ENCODE assay signal across 26 cellular contexts in the genomic region with DNA sequence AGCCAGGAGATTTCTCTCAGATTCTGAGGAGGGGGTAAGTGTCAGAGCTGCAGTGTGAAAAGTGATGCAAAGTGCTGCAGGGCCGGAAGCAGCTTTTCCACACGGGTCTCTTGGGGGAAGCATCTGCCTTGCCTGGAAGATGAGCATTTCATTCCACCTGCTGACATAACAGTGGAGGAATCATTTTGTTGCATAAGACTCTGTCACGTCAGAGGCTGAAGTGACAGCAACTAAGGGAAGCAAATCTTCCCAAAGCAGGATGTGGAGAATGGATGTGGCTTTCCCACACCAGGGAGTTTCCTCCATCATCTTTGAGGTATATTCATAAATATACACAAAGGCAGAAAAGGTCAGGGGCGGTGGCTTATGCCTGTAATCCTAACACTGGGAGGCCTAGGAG. TPM values are rescaled to one million over a fixed set of nuclear protein-coding genes. Genes with fewer than 3 reads are reported as not detected.
A peak's percentile ranks its signal among the peaks of the same experiment; 100 is the strongest.
DNase-seq lines count a peak whose midpoint lies in the region; ATAC-seq and TF ChIP-seq lines count a peak whose summit lies in the region.
"Had no signal": no experiment of that assay in that cellular context is flagged by ENCODE, and none has a peak within 500 bp of the region (broad histone marks: within the 10 kb centered on the region; RNA-seq: fewer than 3 reads in every experiment).

No MANE protein-coding gene starts in this region.

- H3K27me3 ChIP-seq in fibroblast of lung (ENCODE audit: control insufficient read depth, insufficient read depth, low read length) (no peaks in the 10 kb centered on the region), gastrocnemius medialis (no peaks in the 10 kb centered on the region)
- H3K27me3 ChIP-seq: dorsolateral prefrontal cortex, ovary, right atrium auricular region, stomach, tibial nerve had no signal

- no peak overlapping the region for H3K4me2 ChIP-seq in fibroblast of lung (ENCODE audit: extremely low read depth, insufficient read depth, low read length)

- DNase-seq in GM04504 (ENCODE audit: low read depth) (peak; percentile 23), NCI-H226 (peak; percentile 77), fibroblast of lung (ENCODE audit: low read depth in 2 of 2) (peak; percentile 44 to 47), gastrocnemius medialis (no peak), foreskin melanocyte (no peak), SHP77 treated with DMSO at 0.1 percent for 48 hours (lab: John Stamatoyannopoulos, UW) (no peak), NCI-H1694 (lab: John Stamatoyannopoulos, UW) (no peak)
- DNase-seq: activated CD4-positive, alpha-beta T cell treated with anti-CD3 and anti-CD28 coated beads for 4 hours; activated naive CD4-positive, alpha-beta T cell treated with anti-CD3 and anti-CD28 coated beads for 36 hours; activated T-cell treated with anti-CD3 and anti-CD28 coated beads, Interleukin-2, amount 50 U/mL, for 4 hours; caudate nucleus; CD4-positive, alpha-beta T cell; DMS 273 treated with DMSO at 0.1 percent for 48 hours; dorsolateral prefrontal cortex; immature natural killer cell; KG1; naive B cell; NCI-H1694 treated with DMSO at 0.1 percent for 48 hours; NCI-H69; ovary; stimulated activated CD4-positive, alpha-beta T cell treated with anti-CD3 and anti-CD28 coated beads, Interleukin-15, amount 100 ng/mL, for 24 hours; stomach; T-helper 17 cell had no signal

- H3K4me1 ChIP-seq in fibroblast of lung (ENCODE audit: control insufficient read depth, extremely low read depth, insufficient read depth, low read length) (peaks cover 3% of the 10 kb centered on the region), gastrocnemius medialis (peaks cover 4 to 9% of the 10 kb centered on the region in 2 donors)

- in situ Hi-C loops in gastrocnemius medialis (cut with MboI; ENCODE audit: low sequenced_read_pairs in 4 of 4) = no loop called here

- TF ChIP-seq POLR2A in gastrocnemius medialis (IDR thresholded peaks at IDR 0.05) = no peak

- H3K36me3 ChIP-seq in fibroblast of lung (ENCODE audit: control insufficient read depth, insufficient read depth, low read length) (peaks cover 4% of the 10 kb centered on the region), gastrocnemius medialis (no peaks in the 10 kb centered on the region)
- H3K36me3 ChIP-seq: ovary, right atrium auricular region had no signal

- no peak overlapping the region for H2AFZ ChIP-seq in fibroblast of lung (ENCODE audit: low read length)

- peak; percentile 18 to 30 for ATAC-seq in gastrocnemius medialis
- ATAC-seq: activated T-cell treated with anti-CD3 and anti-CD28 coated beads, Interleukin-2, amount 50 U/mL, for 4 hours; T-helper 17 cell had no signal

- intact Hi-C loops in gastrocnemius medialis (cut with DNase I; ENCODE audit: low total_unique reads) = no loop called here

- no peak overlapping the region for H3K27ac ChIP-seq in fibroblast of lung (ENCODE audit: insufficient read depth, low read length)
- peak overlapping the region in 1 of 4 donors; percentile 26 for H3K27ac ChIP-seq in gastrocnemius medialis
- H3K27ac ChIP-seq: dorsolateral prefrontal cortex, ovary, right atrium auricular region, stomach, tibial nerve had no signal

- TF ChIP-seq CTCF in fibroblast of lung (conservative IDR thresholded peaks at IDR 0.05 in 1 of 2, IDR thresholded peaks at IDR 0.05 in 1 of 2; ENCODE audit: low read depth in 1 of 2, low read length in 2 of 2) (no peak), gastrocnemius medialis (IDR thresholded peaks at IDR 0.05 in 4 of 5, conservative IDR thresholded peaks at IDR 0.05 in 1 of 5) (no peak)

- H4K20me1 ChIP-seq in fibroblast of lung (ENCODE audit: control insufficient read depth, extremely low read depth, insufficient read depth, low read length) = no peaks in the 10 kb centered on the region

- H3K4me3 ChIP-seq in fibroblast of lung (replicated peaks in 1 of 4; ENCODE audit: control extremely low read depth in 1 of 4, insufficient read depth in 1 of 4, low read depth in 3 of 4, low read length in 4 of 4) (no peak overlapping the region), gastrocnemius medialis (no peak overlapping the region)
- H3K4me3 ChIP-seq: dorsolateral prefrontal cortex, ovary, right atrium auricular region, stomach, tibial nerve had no signal

- peaks cover 19% of the 10 kb centered on the region for H3K79me2 ChIP-seq in fibroblast of lung (ENCODE audit: control insufficient read depth, insufficient read depth, low read length)

- H3K9ac ChIP-seq in fibroblast of lung (ENCODE audit: insufficient read depth, low read length) = no peak overlapping the region

- H3K9me3 ChIP-seq in fibroblast of lung (ENCODE audit: control insufficient read depth, insufficient read depth, low read depth, low read length) = no peaks in the 10 kb centered on the region
- no peaks in the 10 kb centered on the region for H3K9me3 ChIP-seq in gastrocnemius medialis
- H3K9me3 ChIP-seq: ovary, right atrium auricular region, stomach, tibial nerve had no signal

RNA-seq across cellular contexts. Expression of a gene that starts 22.9 kb away (rescaled TPM):
- total RNA-seq in fibroblast of lung = 44.4 and 53.7 TPM in 2 replicates
- 21.5 and 35.2 TPM in 2 replicates for polyA plus RNA-seq in fibroblast of lung
- 16.5 and 26.9 TPM in 2 replicates for polyA plus RNA-seq in fibroblast of lung (2012)
- polyA minus RNA-seq in fibroblast of lung (ENCODE audit: low replicate concordance) = 5.6 and 7.2 TPM in 2 replicates
- 1 to 10 TPM; 4.3 to 8.1 (median 5.2) TPM for total RNA-seq in gastrocnemius medialis
- total RNA-seq: G401 had no signal

Comparison
In these comparisons a context has a peak if more than half of its experiments do, and no peak if none do; other contexts are left out.
1. DNase-seq: peak in GM04504 (single experiment), NCI-H226 (single experiment) and fibroblast of lung (2 of 2); none in gastrocnemius medialis (0 of 2), foreskin melanocyte (single experiment), SHP77 treated with DMSO at 0.1 percent for 48 hours (single experiment) and NCI-H1694 (single experiment).